ENCODE assay signal across 27 cellular contexts in genomic region chr11:73547706-73548105, GRCh38.
"Had no signal": no experiment of that assay in that cellular context is flagged by ENCODE, and none has a peak within 500 bp of the region (broad histone marks: within the 10 kb centered on the region; RNA-seq: fewer than 3 reads in every experiment).

No MANE protein-coding gene starts in this region.

- H3K27ac Mint-ChIP-seq: activated B cell treated with CpG ODN at 0.5 μM for 24 hours; activated CD4-positive, alpha-beta T cell treated with anti-CD3 and anti-CD28 coated beads, Interleukin-2, amount 10 ng/mL, durations not matched to agents 24 days and 14 days; activated CD8-positive, alpha-beta memory T cell treated with anti-CD3 and anti-CD28 coated beads, Interleukin-2, amount 10 ng/mL, durations not matched to agents 7 days and 5 days; activated naive CD8-positive, alpha-beta T cell; activated T-cell treated with anti-CD3 and anti-CD28 coated beads, Interleukin-2, amount 50 U/mL, for 24 hours; activated T-helper 1 cell treated with anti-CD3 and anti-CD28 coated beads, Interleukin-12 subunit alpha, Interleukin-12 subunit beta, Interleukin-2, Interleukin-4 antibody, amounts not matched to agents 30 ng/mL and 10 ng/mL and 1 ng/mL, durations not matched to agents 14 hours and 24 hours and 36 hours; brain; T-helper 1 cell treated with Interleukin-12 subunit alpha and Interleukin-12 subunit beta and Interleukin-4 antibody, amounts not matched to agents 30 μg/mL and 1 μg/mL, for 36 hours had no signal

- H3K36me3 Mint-ChIP-seq: activated CD8-positive, alpha-beta memory T cell treated with anti-CD3 and anti-CD28 coated beads, Interleukin-2, amount 10 ng/mL, durations not matched to agents 7 days and 5 days had no signal

- H3K36me3 ChIP-seq: MG63, SJCRH30 had no signal

- H3K9ac ChIP-seq: SK-N-SH had no signal

- H3K4me3 ChIP-seq: MG63, PC-9, SJCRH30 had no signal

- H3K4me3 Mint-ChIP-seq: activated B cell treated with CpG ODN at 0.5 μM for 24 hours; activated CD4-positive, alpha-beta T cell treated with anti-CD3 and anti-CD28 coated beads, Interleukin-2, amount 10 ng/mL, durations not matched to agents 24 days and 14 days; activated CD8-positive, alpha-beta memory T cell treated with anti-CD3 and anti-CD28 coated beads, Interleukin-2, amount 10 ng/mL, durations not matched to agents 7 days and 5 days; activated naive CD8-positive, alpha-beta T cell; activated T-cell treated with anti-CD3 and anti-CD28 coated beads, Interleukin-2, amount 50 U/mL, for 24 hours; activated T-helper 1 cell treated with anti-CD3 and anti-CD28 coated beads, Interleukin-12 subunit alpha, Interleukin-12 subunit beta, Interleukin-2, Interleukin-4 antibody, amounts not matched to agents 30 ng/mL and 10 ng/mL and 1 ng/mL, durations not matched to agents 14 hours and 24 hours and 36 hours; brain; central memory CD8-positive, alpha-beta T cell; T-helper 1 cell treated with Interleukin-12 subunit alpha and Interleukin-12 subunit beta and Interleukin-4 antibody, amounts not matched to agents 30 μg/mL and 1 μg/mL, for 36 hours had no signal

- H3K27me3 Mint-ChIP-seq: activated B cell treated with CpG ODN at 0.5 μM for 24 hours; activated CD4-positive, alpha-beta T cell treated with anti-CD3 and anti-CD28 coated beads, Interleukin-2, amount 10 ng/mL, durations not matched to agents 24 days and 14 days; activated CD8-positive, alpha-beta memory T cell treated with anti-CD3 and anti-CD28 coated beads, Interleukin-2, amount 10 ng/mL, durations not matched to agents 7 days and 5 days; activated naive CD8-positive, alpha-beta T cell; activated T-cell treated with anti-CD3 and anti-CD28 coated beads, Interleukin-2, amount 50 U/mL, for 24 hours; brain; central memory CD8-positive, alpha-beta T cell had no signal

- ATAC-seq: activated CD8-positive, alpha-beta memory T cell treated with anti-CD3 and anti-CD28 coated beads, Interleukin-2, amount 10 ng/mL, durations not matched to agents 7 days and 5 days had no signal

- H3K27ac ChIP-seq: PC-9, SJCRH30 had no signal

- H3K4me1 ChIP-seq: SJCRH30 had no signal

- H3K9me3 ChIP-seq: MG63, SJCRH30, SK-N-SH had no signal

- FAIRE-seq: astrocyte, TTC549 had no signal

- H3K27me3 ChIP-seq: MG63, SJCRH30 had no signal

- DNase-seq: activated B cell treated with CpG ODN at 0.5 μM for 24 hours; activated CD4-positive, alpha-beta T cell treated with anti-CD3 and anti-CD28 coated beads for 1 hour; activated CD4-positive, alpha-beta T cell treated with anti-CD3 and anti-CD28 coated beads, Interleukin-2, amount 10 ng/mL, durations not matched to agents 24 days and 14 days; activated CD4-positive, alpha-beta T cell treated with anti-CD3 and anti-CD28 coated beads, Interleukin-2, amount 50 U/mL, for 48 hours; activated CD8-positive, alpha-beta memory T cell treated with anti-CD3 and anti-CD28 coated beads, Interleukin-2, amount 10 ng/mL, durations not matched to agents 7 days and 5 days; activated effector memory CD4-positive, alpha-beta T cell treated with Interleukin-2 at 50 U/mL for 16 hours; activated naive CD4-positive, alpha-beta T cell treated with Interleukin-2 at 50 U/mL for 16 hours; activated T-cell treated with anti-CD3 and anti-CD28 coated beads, Interleukin-2, amount 50 U/mL, for 24 hours; amygdala; MG63; NCI-H1048; NCI-H146; NCI-H187 treated with DMSO at 0.1 percent for 48 hours; NCI-H2081 treated with DMSO at 0.1 percent for 48 hours; NCI-H446; NCI-H524; PC-9; SJCRH30; SK-N-SH; T-helper 9 cell had no signal
